30 cellular contexts compared by ENCODE assay signal in the genomic region with DNA sequence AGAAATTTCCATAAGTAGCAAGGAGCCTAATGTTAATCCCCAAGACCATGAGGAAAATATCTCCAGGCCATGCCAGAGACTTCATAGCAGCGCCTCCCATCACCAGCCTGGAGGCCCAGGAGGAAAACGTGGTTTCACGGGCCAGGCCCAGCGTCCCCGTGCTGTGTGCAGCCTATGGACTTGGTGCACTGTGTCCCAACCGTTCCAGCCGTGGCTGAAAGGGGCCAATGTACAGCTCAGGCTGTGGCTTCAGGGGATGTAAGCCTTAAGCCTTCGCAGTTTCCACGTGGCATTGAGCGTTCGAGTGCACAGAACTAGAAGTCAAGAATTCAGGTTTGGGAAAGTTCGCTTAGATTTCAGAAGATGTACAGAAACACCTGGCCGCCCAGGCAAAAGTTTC.
"Had no signal": no experiment of that assay in that cellular context is flagged by ENCODE, and none has a peak within 500 bp of the region (broad histone marks: within the 10 kb centered on the region; RNA-seq: fewer than 3 reads in every experiment).

No MANE protein-coding gene starts in this region.

- H3K27me3 ChIP-seq: SJSA1 had no signal

- H3K9ac ChIP-seq: KMS-11, SK-N-SH had no signal

- H2AFZ ChIP-seq: PC-9 had no signal

- H3K27ac ChIP-seq: KMS-11, PC-9, RWPE1, SJSA1 had no signal

- H3K9me3 ChIP-seq: SJSA1, SK-N-SH had no signal

- H3K4me3 ChIP-seq: PC-9, SJSA1 had no signal

- H3K4me2 ChIP-seq: KMS-11, PC-9, SK-N-SH had no signal

- H3K4me1 ChIP-seq: SJSA1 had no signal

- DNase-seq: Karpas-422, MM.1S, MV-4-11, NCI-H1092, NCI-H1105, NCI-H1417 treated with DMSO at 0.1 percent for 48 hours, NCI-H1436 treated with DMSO at 0.1 percent for 48 hours, NCI-H1694 treated with DMSO at 0.1 percent for 48 hours, NCI-H187 treated with DMSO at 0.1 percent for 48 hours, NCI-H2029, NCI-H2081, NCI-H2171 treated with DMSO at 0.1 percent for 48 hours, NCI-H2227 treated with DMSO at 0.1 percent for 48 hours, NCI-H345, NCI-H446 treated with DMSO at 0.1 percent for 48 hours, NCI-H510A, NCI-H524, NCI-H526, NCI-H69, NCI-H748 treated with DMSO at 0.1 percent for 48 hours, NCI-H82, PC-9, Right ventricle myocardium superior, SHP77 treated with DMSO at 0.1 percent for 48 hours, SK-N-SH, SW 1271 had no signal

- H3K36me3 ChIP-seq: SJSA1 had no signal

- ATAC-seq: Panc1 had no signal
